In the genomic region with DNA sequence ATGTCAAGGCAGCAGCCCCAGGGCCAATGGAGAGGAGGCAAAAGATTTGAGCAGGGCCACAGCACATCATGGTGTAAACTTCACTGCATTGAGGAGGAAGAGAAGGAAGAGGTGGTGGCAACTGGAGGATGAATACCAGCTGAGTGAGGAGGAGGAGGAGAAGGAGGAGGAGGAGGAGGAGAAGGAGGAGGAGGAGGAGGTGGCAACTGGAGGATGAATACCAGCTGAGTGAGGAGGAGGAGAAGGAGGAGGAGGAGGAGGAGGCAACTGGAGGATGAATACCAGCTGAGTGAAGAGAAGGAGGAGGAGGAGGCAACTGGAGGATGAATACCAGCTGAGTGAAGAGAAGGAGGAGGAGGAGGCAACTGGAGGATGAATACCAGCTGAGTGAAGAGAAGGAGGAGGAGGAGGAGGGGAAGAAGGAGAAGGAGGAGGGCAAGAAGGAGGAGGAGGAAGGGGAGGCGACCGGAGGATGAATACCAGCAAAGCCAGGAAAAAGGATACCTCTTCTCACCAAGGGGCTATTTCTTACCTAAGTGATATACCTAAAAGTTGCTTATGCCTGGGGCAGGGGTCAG, we compare ENCODE assay signal across 7 cellular contexts. TPM values are rescaled to one million over a fixed set of nuclear protein-coding genes. Genes with fewer than 3 reads are reported as not detected.
DNase-seq lines count a peak whose midpoint lies in the region; TF ChIP-seq lines count a peak whose summit lies in the region.
"Not testable (repeated sequence)": the region's sequence is repeated elsewhere in the genome, so short reads cannot be mapped to it uniquely, and the experiment has no call there.

No MANE protein-coding gene starts in this region.

- POLR2A ChIA-PET in HEK293 (lab: Yijun Ruan, JAX): not testable (repeated sequence)

- DNase-seq in Karpas-422 (peak; percentile 33), amniotic epithelial cell (ENCODE audit: low read depth) (peak; percentile 59)
- not testable (repeated sequence) for DNase-seq in endothelial cell (ENCODE audit: low spot score); neural progenitor cell (ENCODE audit: low spot score); type B pancreatic cell (ENCODE audit: extremely low spot score, unreplicated experiment)

- not testable (repeated sequence) for H3K36me3 ChIP-seq in HEK293 (ENCODE audit: control insufficient read depth in 2 of 2, insufficient read depth in 1 of 2, low read length in 2 of 2); Karpas-422 (ENCODE audit: insufficient read depth, low read length); neural progenitor cell

- H3K4me3 Mint-ChIP-seq in endothelial cell (ENCODE audit: unreplicated experiment) (peak overlapping the region; percentile 62), nephron (peak overlapping the region; percentile 12 to 69 (median 14)), neural progenitor cell (peak overlapping the region; percentile 50)
- H3K4me3 Mint-ChIP-seq in type B pancreatic cell: not testable (repeated sequence)

- H3K79me2 ChIP-seq in Karpas-422 (ENCODE audit: low read length): not testable (repeated sequence)
- peaks cover 31% of the 10 kb centered on the region for H3K79me2 ChIP-seq in neural progenitor cell (ENCODE audit: low read depth)

- not testable (repeated sequence) for H3K9me3 Mint-ChIP-seq in endothelial cell (ENCODE audit: unreplicated experiment); nephron; neural progenitor cell; type B pancreatic cell

- peaks cover 20% of the 10 kb centered on the region for H3K4me1 Mint-ChIP-seq in endothelial cell (ENCODE audit: unreplicated experiment)
- H3K4me1 Mint-ChIP-seq in nephron: peaks cover 19% of the 10 kb centered on the region
- peaks cover 26% of the 10 kb centered on the region for H3K4me1 Mint-ChIP-seq in neural progenitor cell
- H3K4me1 Mint-ChIP-seq in type B pancreatic cell (ENCODE audit: unreplicated experiment): peaks cover 10% of the 10 kb centered on the region

- H3K4me1 ChIP-seq in HEK293 (ENCODE audit: control insufficient read depth, insufficient read depth, low read length): not testable (repeated sequence)
- peaks cover 15% of the 10 kb centered on the region for H3K4me1 ChIP-seq in Karpas-422 (ENCODE audit: low read length)
- H3K4me1 ChIP-seq in neural progenitor cell: peaks cover 19% of the 10 kb centered on the region

- not testable (repeated sequence) for TF ChIP-seq CTCF in HEK293 (tag by site-specific recombination; IDR thresholded peaks at IDR 0.05); endothelial cell (IDR thresholded peaks at IDR 0.05; ENCODE audit: unreplicated experiment); nephron (IDR thresholded peaks at IDR 0.05; ENCODE audit: unreplicated experiment in 3 of 3); neural progenitor cell (IDR thresholded peaks at IDR 0.05); type B pancreatic cell (conservative IDR thresholded peaks at IDR 0.05)

- CTCF ChIA-PET in HEK293 (lab: Yijun Ruan, JAX): interaction anchor here (0.7 kb wide), 1 partner anchor 900 kb away, joined by 3 read pairs; no protein-coding TSS in a partner anchor

- not testable (repeated sequence) for H3K27me3 Mint-ChIP-seq in endothelial cell (ENCODE audit: unreplicated experiment)
- H3K27me3 Mint-ChIP-seq in nephron (ENCODE audit: low read depth) (peaks cover 19% of the 10 kb centered on the region), neural progenitor cell (ENCODE audit: insufficient read depth, low read depth) (peaks cover 19% of the 10 kb centered on the region), type B pancreatic cell (peaks cover 25% of the 10 kb centered on the region)

- not testable (repeated sequence) for H4K20me1 ChIP-seq in Karpas-422 (ENCODE audit: insufficient read depth, low read depth, low read length)
- H4K20me1 ChIP-seq in neural progenitor cell (ENCODE audit: low read depth): peaks cover 10% of the 10 kb centered on the region

- H3K27ac Mint-ChIP-seq in endothelial cell (ENCODE audit: unreplicated experiment); neural progenitor cell: not testable (repeated sequence)
- peak overlapping the region in 2 of 3 experiments; percentile 26 to 52 for H3K27ac Mint-ChIP-seq in nephron
- H3K27ac Mint-ChIP-seq in type B pancreatic cell: peak overlapping the region; percentile 58

- H3F3A ChIP-seq in neural progenitor cell (ENCODE audit: low read depth): peaks cover 32% of the 10 kb centered on the region

- not testable (repeated sequence) for H3K9ac ChIP-seq in Karpas-422 (ENCODE audit: low read length); neural progenitor cell

- not testable (repeated sequence) for H2AFZ ChIP-seq in Karpas-422 (ENCODE audit: low read length); neural progenitor cell (replicated peaks)

- H3K4me2 ChIP-seq in Karpas-422 (ENCODE audit: low read depth, low read length, poor library complexity, severe bottlenecking); neural progenitor cell: not testable (repeated sequence)

- H3K9me2 ChIP-seq in Karpas-422 (replicated peaks; ENCODE audit: insufficient read depth, low read length): not testable (repeated sequence)

- H3K9me3 ChIP-seq in HEK293 (ENCODE audit: control insufficient read depth, insufficient read depth, low read depth, low read length); Karpas-422 (ENCODE audit: low read length); neural progenitor cell (ENCODE audit: low read depth): not testable (repeated sequence)

- H3K27me3 ChIP-seq in Karpas-422 (ENCODE audit: low read length); neural progenitor cell: not testable (repeated sequence)

- not testable (repeated sequence) for H3K36me3 Mint-ChIP-seq in endothelial cell (ENCODE audit: low read depth, unreplicated experiment); nephron (ENCODE audit: low read depth); neural progenitor cell; type B pancreatic cell

- not testable (repeated sequence) for H3K27ac ChIP-seq in HEK293 (ENCODE audit: extremely low read depth, low read depth, low read length); Karpas-422 (ENCODE audit: low read length); neural progenitor cell

- not testable (repeated sequence) for H3K4me3 ChIP-seq in HEK293 (ENCODE audit: low read depth, low read length); Karpas-422 (ENCODE audit: low read length); neural progenitor cell

TF ChIP-seq in HEK293, 187 proteins besides CTCF, POLR2A, EP300 and RAD21:
- TF ChIP-seq EGR2 (tag by site-specific recombination; IDR thresholded peaks at IDR 0.05; ENCODE audit: low read depth) (peak; percentile 90), SP3 (tag by site-specific recombination; IDR thresholded peaks at IDR 0.05) (peak; percentile 44; the same call in 1 of the 2 replicates), ZFHX2 (tag by site-specific recombination; conservative IDR thresholded peaks at IDR 0.05) (peak; percentile 74)

RNA-seq across cellular contexts. Expression of a gene that starts 3.3 kb away (rescaled TPM):
- total RNA-seq in Karpas-422 (2014; rRNA removed; shearing (Covaris generic); ENCODE audit: low replicate concordance): 8.8 and 21.6 TPM in 2 replicates
- total RNA-seq in endothelial cell (ENCODE audit: unreplicated experiment) (41.1 TPM), neural progenitor cell (ENCODE audit: low replicate concordance) (22.5 and 42.6 TPM in 2 replicates), type B pancreatic cell (ENCODE audit: low replicate concordance) (21.1 and 41.7 TPM in 2 replicates)

RNA-seq across cellular contexts. Expression of a gene that starts 41.4 kb away (rescaled TPM):
- 40.3 and 88.1 TPM in 2 replicates for total RNA-seq in Karpas-422 (2014; rRNA removed; shearing (Covaris generic); ENCODE audit: low replicate concordance)
- total RNA-seq in endothelial cell (ENCODE audit: unreplicated experiment): 55.3 TPM
- total RNA-seq in neural progenitor cell (ENCODE audit: low replicate concordance): 27.2 and 80.0 TPM in 2 replicates
- total RNA-seq in type B pancreatic cell (ENCODE audit: low replicate concordance): 33.7 and 61.6 TPM in 2 replicates
